In genomic region chr10:35946556-35946955, GRCh38 we compare ENCODE assay signal across 24 cellular contexts.
"Had no signal": no experiment of that assay in that cellular context is flagged by ENCODE, and none has a peak within 500 bp of the region (broad histone marks: within the 10 kb centered on the region; RNA-seq: fewer than 3 reads in every experiment).

No MANE protein-coding gene starts in this region.

- ATAC-seq: activated CD8-positive, alpha-beta memory T cell treated with anti-CD3 and anti-CD28 coated beads, Interleukin-2, amount 10 ng/mL, durations not matched to agents 7 days and 5 days; activated CD8-positive, alpha-beta T cell treated with anti-CD3 and anti-CD28 coated beads for 36 hours; activated naive CD8-positive, alpha-beta T cell treated with anti-CD3 and anti-CD28 coated beads, Interleukin-2, amount 50 U/mL, for 24 hours; esophagus mucosa; naive thymus-derived CD8-positive, alpha-beta T cell; sciatic nerve had no signal

- H3K4me3 ChIP-seq: hepatocyte, left ventricle myocardium inferior, neural progenitor cell, upper lobe of left lung had no signal

- DNase-seq: activated CD4-positive, alpha-beta T cell treated with anti-CD3 and anti-CD28 coated beads, Interleukin-2, amount 10 ng/mL, durations not matched to agents 7 days and 5 days; activated CD4-positive, CD25-positive, alpha-beta regulatory T cell treated with anti-CD3 and anti-CD28 coated beads, Interleukin-2, amount 50 U/mL, for 72 hours; activated CD8-positive, alpha-beta memory T cell treated with anti-CD3 and anti-CD28 coated beads, Interleukin-2, amount 10 ng/mL, durations not matched to agents 7 days and 5 days; activated CD8-positive, alpha-beta T cell treated with anti-CD3 and anti-CD28 coated beads for 36 hours; activated effector memory CD4-positive, alpha-beta T cell treated with anti-CD3 and anti-CD28 coated beads, Interleukin-2, amount 50 U/mL, for 16 hours; activated naive CD4-positive, alpha-beta T cell treated with anti-CD3 and anti-CD28 coated beads, Interleukin-2, amount 50 U/mL, for 16 hours; activated naive CD8-positive, alpha-beta T cell treated with anti-CD3 and anti-CD28 coated beads, Interleukin-2, amount 50 U/mL, for 24 hours; activated T-cell treated with anti-CD3 and anti-CD28 coated beads for 4 hours; anterior cingulate cortex; central memory CD4-positive, alpha-beta T cell; effector memory CD4-positive, alpha-beta T cell; foreskin fibroblast; immature natural killer cell; left ventricle myocardium inferior; naive thymus-derived CD8-positive, alpha-beta T cell; stimulated activated CD4-positive, alpha-beta T cell treated with anti-CD3 and anti-CD28 coated beads, Interleukin-4, amount 100 ng/mL, for 1 hour; stimulated activated naive CD4-positive, alpha-beta T cell treated with Interleukin-2 at 50 U/mL for 16 hours; T-helper 1 cell; upper lobe of left lung; WERI-Rb-1 had no signal
